In the genomic region with DNA sequence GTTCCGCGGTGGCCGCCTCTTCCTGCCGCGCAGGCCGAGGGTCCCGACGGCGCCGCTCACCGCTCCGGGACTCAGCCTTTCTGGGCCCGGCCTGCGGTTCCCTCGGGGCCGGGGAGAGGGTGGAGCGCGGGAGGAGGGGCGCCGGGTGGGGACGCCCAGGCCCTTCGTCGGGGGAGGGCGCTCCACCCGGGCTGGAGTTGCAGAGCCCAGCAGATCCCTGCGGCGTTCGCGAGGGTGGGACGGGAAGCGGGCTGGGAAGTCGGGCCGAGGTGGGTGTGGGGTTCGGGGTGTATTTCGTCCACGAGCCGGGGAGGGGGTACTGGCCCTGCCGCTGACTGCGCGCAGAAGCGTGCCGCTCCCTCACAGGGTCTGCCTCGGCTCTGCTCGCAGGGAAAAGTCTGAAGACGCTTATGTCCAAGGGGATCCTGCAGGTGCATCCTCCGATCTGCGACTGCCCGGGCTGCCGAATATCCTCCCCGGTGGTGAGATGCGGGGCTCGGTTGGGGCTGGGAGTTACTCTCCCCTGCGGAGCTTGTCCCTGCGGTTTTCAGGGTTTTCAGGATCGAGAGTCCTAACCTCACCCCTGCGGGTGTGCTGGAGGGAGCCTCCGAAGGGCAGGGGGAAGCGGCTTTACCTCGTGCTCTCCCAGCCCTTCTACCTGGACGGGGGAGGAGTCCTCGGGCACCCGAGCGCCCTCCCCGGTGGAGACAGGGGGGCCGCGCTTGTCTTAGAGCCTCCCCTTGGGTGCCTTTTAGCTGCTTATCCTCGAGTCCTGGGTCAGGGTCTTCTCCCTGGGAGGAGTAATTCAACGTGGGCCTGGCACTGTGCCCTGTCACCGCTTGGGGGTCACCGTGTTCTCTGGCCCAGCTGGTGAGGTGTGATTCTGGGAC, we compare ENCODE assay signal across 10 cellular contexts. TPM values are rescaled to one million over a fixed set of nuclear protein-coding genes. Genes with fewer than 3 reads are reported as not detected.
DNase-seq lines count a peak whose midpoint lies in the region; ATAC-seq and TF ChIP-seq lines count a peak whose summit lies in the region.
"Had no signal": no experiment of that assay in that cellular context is flagged by ENCODE, and none has a peak within 500 bp of the region (broad histone marks: within the 10 kb centered on the region; RNA-seq: fewer than 3 reads in every experiment).

No MANE protein-coding gene starts in this region.

- no peak overlapping the region for H2AFZ ChIP-seq in HCT116 (ENCODE audit: low read depth, low read length, poor library complexity, severe bottlenecking)
- H2AFZ ChIP-seq in mesenchymal stem cell (ENCODE audit: low read depth, low read length) = no peak overlapping the region

- H3K18ac ChIP-seq in mesenchymal stem cell (ENCODE audit: low read depth in 1 of 2, low read length in 2 of 2) = no peak overlapping the region

- RAD21 ChIA-PET in HCT116 (lab: Charles Lee; ENCODE audit: low non-redundant PET in 1 of 2, low total read pairs in 2 of 2, uncharacterized antibody in 2 of 2, unreplicated experiment in 2 of 2) = no interaction called here

- BruUV-seq in HCT116 (replicated peaks; lab: Mats Ljungman, UMichigan) = no TSS peak

- no peaks in the 10 kb centered on the region for H4K20me1 ChIP-seq in HCT116 (ENCODE audit: insufficient read depth)

- no peak overlapping the region for H2BK120ac ChIP-seq in mesenchymal stem cell (ENCODE audit: low read depth, low read length)

- TF ChIP-seq RAD21 in HCT116 (IDR thresholded peaks at IDR 0.05; ENCODE audit: low read depth) = no peak; the same call in 1 of the 2 replicates

- peak overlapping the region in 1 of 2 experiments; percentile 37 for H3K23ac ChIP-seq in mesenchymal stem cell (ENCODE audit: low read length in 2 of 2)

- H3K14ac ChIP-seq in mesenchymal stem cell (ENCODE audit: low read length in 2 of 2) = peak overlapping the region in 1 of 2 experiments; percentile 15

- peak; percentile 8 for TF ChIP-seq CTCF in AG09309 (IDR thresholded peaks at IDR 0.05; ENCODE audit: control insufficient read depth, insufficient read depth, low read depth, low read length, missing control alignments)
- no peak for TF ChIP-seq CTCF in HCT116 (IDR thresholded peaks at IDR 0.05 in 2 of 3, conservative IDR thresholded peaks at IDR 0.05 in 1 of 3; ENCODE audit: borderline replicate concordance in 1 of 3, insufficient read depth in 1 of 3, low read depth in 2 of 3, low read length in 2 of 3)
- no peak for TF ChIP-seq CTCF in astrocyte of the cerebellum (IDR thresholded peaks at IDR 0.05; ENCODE audit: low read depth, low read length, missing control alignments)
- TF ChIP-seq CTCF in omental fat pad (IDR thresholded peaks at IDR 0.05) = no peak

- no peaks in the 10 kb centered on the region for H3K9me3 ChIP-seq in HCT116 (ENCODE audit: control insufficient read depth in 1 of 2, insufficient read depth in 1 of 2, low read depth in 1 of 2, low read length in 2 of 2)
- H3K9me3 ChIP-seq in mesenchymal stem cell (ENCODE audit: control insufficient read depth, low read length) = no peaks in the 10 kb centered on the region

- H3K27me3 ChIP-seq in HCT116 (ENCODE audit: insufficient read depth, low read length) (peaks cover 20% of the 10 kb centered on the region; the same call in 1 of the 2 replicates), mesenchymal stem cell (ENCODE audit: control insufficient read depth in 1 of 2, insufficient read depth in 1 of 2, low read length in 2 of 2) (peaks cover 46 to 68% of the 10 kb centered on the region in 2 experiments)

- in situ Hi-C loops in astrocyte of the cerebellum (cut with HindIII; ENCODE audit: low sequenced_read_pairs) = no loop called here

- peak; percentile 60 for ATAC-seq in HCT116
- no peak for ATAC-seq in omental fat pad (ENCODE audit: low FRiP score)
- ATAC-seq in HG03108 (IDR thresholded peaks at IDR 0.05; ENCODE audit: unreplicated experiment) = no peak

- no peak overlapping the region for H2BK15ac ChIP-seq in mesenchymal stem cell (ENCODE audit: low read depth, poor library complexity, severe bottlenecking)

- H3K4me1 ChIP-seq in HCT116 (ENCODE audit: control insufficient read depth in 1 of 2, insufficient read depth in 2 of 2, low read length in 2 of 2) = peaks cover 26 to 40% of the 10 kb centered on the region in 2 experiments
- H3K4me1 ChIP-seq in mesenchymal stem cell (ENCODE audit: control insufficient read depth, insufficient read depth, low read depth, low read length) = peaks cover 52% of the 10 kb centered on the region

- no peak overlapping the region for H3K4ac ChIP-seq in mesenchymal stem cell (ENCODE audit: low read depth in 1 of 2, low read length in 2 of 2)

- no peak overlapping the region for H2BK12ac ChIP-seq in mesenchymal stem cell (ENCODE audit: low read length in 2 of 2)

- no peaks in the 10 kb centered on the region for H3K79me2 ChIP-seq in HCT116 (ENCODE audit: insufficient read depth, low read length)

- POLR2A ChIA-PET in HCT116 (lab: Charles Lee) = no interaction called here

- no peak overlapping the region for H4K91ac ChIP-seq in mesenchymal stem cell (ENCODE audit: low read length)

- peak overlapping the region; percentile 70 for H3K4me3 ChIP-seq in AG09309 (ENCODE audit: control insufficient read depth, low read depth, low read length)
- peak overlapping the region; percentile 43 to 47 for H3K4me3 ChIP-seq in HCT116 (replicated peaks in 1 of 2; ENCODE audit: low read depth in 1 of 2, low read length in 2 of 2)
- H3K4me3 ChIP-seq in astrocyte of the cerebellum (ENCODE audit: low read depth, low read length) = peak overlapping the region; percentile 59
- H3K4me3 ChIP-seq in mesenchymal stem cell (ENCODE audit: insufficient read depth in 1 of 2, low read depth in 1 of 2, low read length in 2 of 2) = peak overlapping the region; percentile 35 to 41

- 4% methylated on average over 65 of the region's 70 CpGs for WGBS in mesenchymal stem cell

- no peak overlapping the region for H2BK5ac ChIP-seq in mesenchymal stem cell (ENCODE audit: low read depth, low read length, poor library complexity, severe bottlenecking)

- intact Hi-C loops in HCT116 (cut with micrococcal nuclease) = loop anchor here (2.0 kb wide), 1 partner anchor 15 kb away; no protein-coding TSS in a partner anchor

- TF ChIP-seq POLR2A in HCT116 (IDR thresholded peaks at IDR 0.05; ENCODE audit: borderline replicate concordance, extremely low read depth, insufficient read depth, insufficient read length) = no peak

- H3K27ac ChIP-seq in HCT116 (ENCODE audit: low read depth, low read length) (peak overlapping the region; percentile 74; the same call in 1 of the 2 replicates), mesenchymal stem cell (ENCODE audit: low read length, poor library complexity, severe bottlenecking) (no peak overlapping the region)

- DNase-seq in AG09309 (ENCODE audit: low read depth) (no peak), HCT116 (ENCODE audit: low read depth, low spot score) (no peak), astrocyte of the cerebellum (ENCODE audit: low read depth) (no peak), mesenchymal stem cell (no peak), MV-4-11 (lab: John Stamatoyannopoulos, UW) (no peak), omental fat pad (ENCODE audit: low spot score) (no peak), dedifferentiated amniotic fluid mesenchymal stem cell (ENCODE audit: extremely low spot score) (no peak)
- DNase-seq: cerebellar nuclear complex had no signal

- H3K36me3 ChIP-seq in HCT116 (ENCODE audit: control insufficient read depth in 1 of 2, insufficient read depth in 2 of 2, low read length in 2 of 2) (no peaks in the 10 kb centered on the region), mesenchymal stem cell (ENCODE audit: control insufficient read depth in 1 of 2, insufficient read depth in 2 of 2, low read depth in 1 of 2, low read length in 2 of 2) (peaks cover 0 to 4% of the 10 kb centered on the region in 2 experiments)

- H3K4me2 ChIP-seq in HCT116 (ENCODE audit: low read length) (peak overlapping the region; percentile 90), mesenchymal stem cell (ENCODE audit: low read length, poor library complexity, severe bottlenecking) (peak overlapping the region; percentile 55)

- CTCF ChIA-PET in HCT116 (lab: Charles Lee) = no interaction called here

- no peaks in the 10 kb centered on the region for H3K79me1 ChIP-seq in mesenchymal stem cell (replicated peaks; ENCODE audit: low read length, poor library complexity, severe bottlenecking)

- H4K8ac ChIP-seq in mesenchymal stem cell (ENCODE audit: low read length) = no peak overlapping the region

- H2AK5ac ChIP-seq in mesenchymal stem cell (ENCODE audit: low read length, severe bottlenecking) = no peak overlapping the region

- H3K9ac ChIP-seq in HCT116 (ENCODE audit: low read length) = peak overlapping the region; percentile 23; the same call in 1 of the 2 replicates
- H3K9ac ChIP-seq in mesenchymal stem cell (ENCODE audit: low read length) = no peak overlapping the region

- no peaks in the 10 kb centered on the region for H3K9me2 ChIP-seq in HCT116 (ENCODE audit: insufficient read depth)

TF ChIP-seq in HCT116, 20 proteins besides CTCF, POLR2A, EP300 and RAD21:
- TF ChIP-seq EZH2 (IDR thresholded peaks at IDR 0.05) (peak; percentile 82; the same call in 1 of the 2 replicates), POLR2AphosphoS5 (IDR thresholded peaks at IDR 0.05; ENCODE audit: low read depth, low read length) (peak; percentile 65)
- TF ChIP-seq, protein P1, sequence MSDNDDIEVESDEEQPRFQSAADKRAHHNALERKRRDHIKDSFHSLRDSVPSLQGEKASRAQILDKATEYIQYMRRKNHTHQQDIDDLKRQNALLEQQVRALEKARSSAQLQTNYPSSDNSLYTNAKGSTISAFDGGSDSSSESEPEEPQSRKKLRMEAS (IDR thresholded peaks at IDR 0.05) = no peak

RNA-seq across cellular contexts. Expression of a gene that starts 2.1 kb away (rescaled TPM):
- total RNA-seq in HCT116 (2021; ENCODE audit: unreplicated experiment) (11.5 TPM), omental fat pad (1 to 10 TPM in 3 of 4 donors, under 1 TPM in 1; 0.96 to 7.7 (median 1.3) TPM)
- polyA plus RNA-seq in HCT116 (2012) = 2.3 and 3.9 TPM in 2 replicates
- 2.2 TPM for polyA plus RNA-seq in mesenchymal stem cell (2013, experiment 1 of 2)
- 1.9 TPM for polyA plus RNA-seq in mesenchymal stem cell (2013, experiment 2 of 2)

RNA-seq across cellular contexts. Expression of a gene that starts 33.3 kb away (rescaled TPM):
- total RNA-seq in HCT116 (2021; ENCODE audit: unreplicated experiment) (260 TPM), omental fat pad (10 to 100 TPM; 29.2 to 63.5 (median 31.3) TPM)
- 169 and 185 TPM in 2 replicates for polyA plus RNA-seq in HCT116 (2012)
- polyA plus RNA-seq in mesenchymal stem cell (2013, experiment 1 of 2) = 32.5 TPM
- 33.0 TPM for polyA plus RNA-seq in mesenchymal stem cell (2013, experiment 2 of 2)

RNA-seq across cellular contexts. Expression of a gene that starts 34.6 kb away (rescaled TPM):
- 100.0 TPM for total RNA-seq in HCT116 (2021; ENCODE audit: unreplicated experiment)
- polyA plus RNA-seq in HCT116 (2012) = 58.8 and 68.9 TPM in 2 replicates
- polyA plus RNA-seq in mesenchymal stem cell (2013, experiment 1 of 2) = 11.5 TPM
- polyA plus RNA-seq in mesenchymal stem cell (2013, experiment 2 of 2) = 12.5 TPM
- total RNA-seq in omental fat pad = 1 to 10 TPM; 3.4 to 6.8 (median 6.2) TPM

RNA-seq across cellular contexts. Expression of a gene that starts 40.5 kb away (rescaled TPM):
- 11.6 TPM for total RNA-seq in HCT116 (2021; ENCODE audit: unreplicated experiment)
- polyA plus RNA-seq in HCT116 (2012) = 9.4 and 9.6 TPM in 2 replicates
- 0.75 TPM for polyA plus RNA-seq in mesenchymal stem cell (2013, experiment 1 of 2)
- 0.60 TPM for polyA plus RNA-seq in mesenchymal stem cell (2013, experiment 2 of 2)
- total RNA-seq in omental fat pad = under 1 TPM in 3 of 4 donors, not detected in 1; 0.19 to 0.48 (median 0.25) TPM
- total RNA-seq: skeletal muscle tissue had no signal

RNA-seq across cellular contexts. Expression of a gene that starts 56.1 kb away (rescaled TPM):
- total RNA-seq in HCT116 (2021; ENCODE audit: unreplicated experiment) = 0.39 TPM
- 2.6 and 3.8 TPM in 2 replicates for polyA plus RNA-seq in HCT116 (2012)
- polyA plus RNA-seq in mesenchymal stem cell (2013, experiment 1 of 2) = not detected
- not detected for polyA plus RNA-seq in mesenchymal stem cell (2013, experiment 2 of 2)
- 1 to 10 TPM in 1 of 4 donors, under 1 TPM in 1, not detected in 2; 0.36 to 1.4 TPM for total RNA-seq in omental fat pad

Comparison
In these comparisons a context has a peak if more than half of its experiments do, and no peak if none do; other contexts are left out.
1. RNA of a gene that starts 34.6 kb away (total RNA-seq): 100.0 TPM in HCT116 (single experiment); 3.4 to 6.8 TPM in omental fat pad; every median in the first group is over 10 times any median in the second.
2. Peak in every context shown above with its lines, with median percentiles within 50 percentile points of each other: H3K4me3 ChIP-seq.